8 cellular contexts compared by ENCODE assay signal in the genomic region with DNA sequence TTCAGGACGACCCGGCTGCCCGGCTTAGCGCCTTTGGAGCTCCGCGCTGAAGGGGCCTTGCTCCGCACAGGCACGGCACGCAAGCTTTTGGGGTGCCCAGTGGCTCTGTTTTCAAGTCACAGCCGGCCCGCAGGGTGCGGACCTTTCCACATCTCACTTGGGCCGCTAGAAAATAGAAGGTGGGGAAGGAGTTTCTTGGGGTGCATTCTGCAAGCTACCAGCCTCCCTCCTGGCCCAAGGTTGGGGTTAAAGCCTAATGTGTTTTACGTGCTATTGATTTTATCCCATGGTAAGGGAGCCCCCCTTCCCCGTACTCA. TPM values are rescaled to one million over a fixed set of nuclear protein-coding genes. Genes with fewer than 3 reads are reported as not detected.
A peak's percentile ranks its signal among the peaks of the same experiment; 100 is the strongest.
DNase-seq lines count a peak whose midpoint lies in the region; ATAC-seq and TF ChIP-seq lines count a peak whose summit lies in the region.

No MANE protein-coding gene starts in this region.

- ATAC-seq in naive B cell (ENCODE audit: low read depth in 2 of 2): no peak
- ATAC-seq in GM21619 (IDR thresholded peaks at IDR 0.05; ENCODE audit: unreplicated experiment): no peak

- no peaks in the 10 kb centered on the region for H3K9me3 Mint-ChIP-seq in T-helper 1 cell treated with Interleukin-12 subunit alpha and Interleukin-12 subunit beta and Interleukin-4 antibody, amounts not matched to agents 30 μg/mL and 1 μg/mL, for 36 hours
- no peaks in the 10 kb centered on the region for H3K9me3 Mint-ChIP-seq in naive B cell

- TF ChIP-seq CTCF in choroid plexus epithelial cell (conservative IDR thresholded peaks at IDR 0.05; ENCODE audit: low read depth, low read length): no peak

- no peaks in the 10 kb centered on the region for H3K9me3 ChIP-seq in KOPT-K1 (ENCODE audit: insufficient read depth, low read length, poor library complexity, severe bottlenecking)

- peak overlapping the region; percentile 58 for H3K27ac Mint-ChIP-seq in T-helper 1 cell treated with Interleukin-12 subunit alpha and Interleukin-12 subunit beta and Interleukin-4 antibody, amounts not matched to agents 30 μg/mL and 1 μg/mL, for 36 hours
- peak overlapping the region in 4 of 6 donors; percentile 37 to 91 (median 84) for H3K27ac Mint-ChIP-seq in naive B cell

- peaks cover 19% of the 10 kb centered on the region for H3K4me1 Mint-ChIP-seq in T-helper 1 cell treated with Interleukin-12 subunit alpha and Interleukin-12 subunit beta and Interleukin-4 antibody, amounts not matched to agents 30 μg/mL and 1 μg/mL, for 36 hours (ENCODE audit: low read depth)
- peaks cover 22 to 36% (median 33%) of the 10 kb centered on the region in 3 donors for H3K4me1 Mint-ChIP-seq in naive B cell

- H3K4me3 ChIP-seq in choroid plexus epithelial cell (ENCODE audit: low read depth, low read length): peak overlapping the region; percentile 95

- DNase-seq in T-helper 1 cell: no peak
- DNase-seq in choroid plexus epithelial cell (ENCODE audit: low read depth): no peak
- DNase-seq in naive B cell: no peak
- no peak for DNase-seq in DMS53 treated with DMSO at 0.1 percent for 48 hours (lab: John Stamatoyannopoulos, UW; ENCODE audit: unreplicated experiment)
- DNase-seq in retina: no peak

- H3K27me3 Mint-ChIP-seq in T-helper 1 cell treated with Interleukin-12 subunit alpha and Interleukin-12 subunit beta and Interleukin-4 antibody, amounts not matched to agents 30 μg/mL and 1 μg/mL, for 36 hours (ENCODE audit: low read depth): peaks cover 4% of the 10 kb centered on the region
- peaks cover 0 to 6% (median 0%) of the 10 kb centered on the region in 3 donors for H3K27me3 Mint-ChIP-seq in naive B cell

- peaks cover 19% of the 10 kb centered on the region for H3K36me3 ChIP-seq in KOPT-K1 (ENCODE audit: insufficient read depth, low read length)

- H3K27ac ChIP-seq in KOPT-K1 (ENCODE audit: low read depth, low read length, poor library complexity, severe bottlenecking): peak overlapping the region; percentile 81

- peaks cover 8% of the 10 kb centered on the region for H3K36me3 Mint-ChIP-seq in T-helper 1 cell treated with Interleukin-12 subunit alpha and Interleukin-12 subunit beta and Interleukin-4 antibody, amounts not matched to agents 30 μg/mL and 1 μg/mL, for 36 hours (ENCODE audit: low read depth)
- peaks cover 5 to 6% of the 10 kb centered on the region in 2 donors for H3K36me3 Mint-ChIP-seq in naive B cell

- peak overlapping the region; percentile 57 for H3K4me3 Mint-ChIP-seq in T-helper 1 cell treated with Interleukin-12 subunit alpha and Interleukin-12 subunit beta and Interleukin-4 antibody, amounts not matched to agents 30 μg/mL and 1 μg/mL, for 36 hours
- peak overlapping the region; percentile 87 to 95 (median 93) for H3K4me3 Mint-ChIP-seq in naive B cell

RNA-seq across cellular contexts. Expression of a gene that starts 0.6 kb away (rescaled TPM):
- polyA plus RNA-seq in naive B cell (ENCODE audit: low read depth in 6 of 6): 10 to 100 TPM; 12.7 to 30.4 (median 18.3) TPM

RNA-seq across cellular contexts. Expression of a gene that starts 0.6 kb away (rescaled TPM):
- 10 to 100 TPM; 22.4 to 58.3 (median 33.0) TPM for polyA plus RNA-seq in naive B cell (ENCODE audit: low read depth in 6 of 6)
